2 cellular contexts compared by ENCODE assay signal in genomic region chr12:53233671-53234091, GRCh38.
TF ChIP-seq lines count a peak whose summit lies in the region.

No MANE protein-coding gene starts in this region.

TF ChIP-seq in SK-N-SH, 30 proteins besides CTCF, POLR2A, EP300 and RAD21:
- no peak for TF ChIP-seq MAX (IDR thresholded peaks at IDR 0.05; ENCODE audit: low read depth)
- TF ChIP-seq ZBTB33 (IDR thresholded peaks at IDR 0.05; ENCODE audit: borderline replicate concordance, low read depth), result no peak
- TF ChIP-seq USF2 (IDR thresholded peaks at IDR 0.05; ENCODE audit: borderline replicate concordance, low read depth, low read length), result no peak
- no peak for TF ChIP-seq RXRA (IDR thresholded peaks at IDR 0.05; ENCODE audit: borderline replicate concordance, low read depth)
- no peak for TF ChIP-seq PBX3 (IDR thresholded peaks at IDR 0.05)
- no peak for TF ChIP-seq TEAD4 (IDR thresholded peaks at IDR 0.05; ENCODE audit: borderline replicate concordance, insufficient read depth)
- TF ChIP-seq TAF1 (IDR thresholded peaks at IDR 0.05; ENCODE audit: borderline replicate concordance, low read depth, low read length), result no peak
- no peak for TF ChIP-seq FOXJ3 (CRISPR knock-in tag; IDR thresholded peaks at IDR 0.05)
- no peak for TF ChIP-seq MXI1 (IDR thresholded peaks at IDR 0.05; ENCODE audit: low read depth, low read length)
- TF ChIP-seq TCF12 (IDR thresholded peaks at IDR 0.05), result no peak
- no peak for TF ChIP-seq RCOR1 (IDR thresholded peaks at IDR 0.05; ENCODE audit: low read length)

TF ChIP-seq in SK-N-SH treated with all-trans-retinoic acid at 6 μM for 48 hours, 23 proteins besides CTCF, POLR2A, EP300 and RAD21:
- TF ChIP-seq CREB5 (CRISPR knock-in tag; IDR thresholded peaks at IDR 0.05; ENCODE audit: low read depth) (no peak), ARNTL (CRISPR knock-in tag; IDR thresholded peaks at IDR 0.05; ENCODE audit: borderline replicate concordance, low read depth) (no peak), POU6F1 (CRISPR knock-in tag; IDR thresholded peaks at IDR 0.05; ENCODE audit: borderline replicate concordance, low read depth) (no peak), ZNF565 (CRISPR knock-in tag; conservative IDR thresholded peaks at IDR 0.05; ENCODE audit: low read depth) (no peak), RARB (CRISPR knock-in tag; IDR thresholded peaks at IDR 0.05) (no peak), BACH2 (CRISPR knock-in tag; IDR thresholded peaks at IDR 0.05; ENCODE audit: borderline replicate concordance) (no peak), GLIS3 (CRISPR knock-in tag; IDR thresholded peaks at IDR 0.05) (no peak), SNAI2 (CRISPR knock-in tag; IDR thresholded peaks at IDR 0.05) (no peak)
